In genomic region chr5:174533771-174534221, GRCh38 we compare ENCODE assay signal across 11 cellular contexts.
DNase-seq lines count a peak whose midpoint lies in the region; ATAC-seq and TF ChIP-seq lines count a peak whose summit lies in the region.
"Had no signal": no experiment of that assay in that cellular context is flagged by ENCODE, and none has a peak within 500 bp of the region (broad histone marks: within the 10 kb centered on the region; RNA-seq: fewer than 3 reads in every experiment).

No MANE protein-coding gene starts in this region.

- H3K27ac Mint-ChIP-seq in natural killer cell, result no peak overlapping the region
- H3K27ac Mint-ChIP-seq: activated T-helper 1 cell treated with anti-CD3 and anti-CD28 coated beads, Interleukin-12 subunit alpha, Interleukin-12 subunit beta, Interleukin-2, Interleukin-4 antibody, amounts not matched to agents 30 ng/mL and 10 ng/mL and 1 ng/mL, durations not matched to agents 14 hours and 24 hours and 36 hours had no signal

- peak; percentile 66 for DNase-seq in HT-29 (ENCODE audit: low spot score)
- peak; percentile 76 for DNase-seq in SW480 (ENCODE audit: low spot score)
- peak; percentile 92 for DNase-seq in fibroblast of villous mesenchyme (ENCODE audit: low read depth)
- no peak for DNase-seq in thoracic aorta (ENCODE audit: low spot score)
- DNase-seq in activated CD4-positive, CD25-positive, alpha-beta regulatory T cell (lab: John Stamatoyannopoulos, UW), result no peak
- DNase-seq in natural killer cell, result no peak
- no peak for DNase-seq in left lobe of liver (ENCODE audit: low spot score)
- DNase-seq: SHP77 had no signal

- H3K9me3 Mint-ChIP-seq in natural killer cell, result no peaks in the 10 kb centered on the region

- H3K4me3 ChIP-seq in fibroblast of villous mesenchyme (ENCODE audit: low read depth, low read length) (no peak overlapping the region), thoracic aorta (no peak overlapping the region)

- intact Hi-C loops in natural killer cell (cut with micrococcal nuclease), result no loop called here

- H3K27ac ChIP-seq in thoracic aorta, result peak overlapping the region; percentile 48 to 56
- H3K27ac ChIP-seq: KMS-11, neutrophil had no signal

- no peaks in the 10 kb centered on the region for H3K9me3 ChIP-seq in thoracic aorta
- H3K9me3 ChIP-seq: neutrophil had no signal

- H3K27me3 Mint-ChIP-seq in natural killer cell (ENCODE audit: low read depth in 2 of 2), result peaks cover 0 to 3% of the 10 kb centered on the region in 2 donors

- ATAC-seq in thoracic aorta (ENCODE audit: insufficient number of reproducible peaks, low FRiP score, low read depth) (no peak), natural killer cell (no peak), left lobe of liver (no peak)

- H3K4me3 Mint-ChIP-seq in natural killer cell, result no peak overlapping the region
- H3K4me3 Mint-ChIP-seq: activated T-helper 1 cell treated with anti-CD3 and anti-CD28 coated beads, Interleukin-12 subunit alpha, Interleukin-12 subunit beta, Interleukin-2, Interleukin-4 antibody, amounts not matched to agents 30 ng/mL and 10 ng/mL and 1 ng/mL, durations not matched to agents 14 hours and 24 hours and 36 hours had no signal

- peaks cover 10 to 20% of the 10 kb centered on the region in 2 donors for H3K4me1 ChIP-seq in thoracic aorta (ENCODE audit: control insufficient read depth in 1 of 2, low read depth in 2 of 2)

- no peaks in the 10 kb centered on the region for H3K36me3 Mint-ChIP-seq in natural killer cell

- no peaks in the 10 kb centered on the region for H3K27me3 ChIP-seq in thoracic aorta (replicated peaks; ENCODE audit: insufficient read depth)
- H3K27me3 ChIP-seq: neutrophil had no signal

- H3K4me1 Mint-ChIP-seq in natural killer cell, result no peaks in the 10 kb centered on the region

- no peak for TF ChIP-seq CTCF in fibroblast of villous mesenchyme (IDR thresholded peaks at IDR 0.05; ENCODE audit: insufficient read depth, low read depth, low read length)
- TF ChIP-seq CTCF in thoracic aorta (IDR thresholded peaks at IDR 0.05), result no peak
- TF ChIP-seq CTCF in natural killer cell (IDR thresholded peaks at IDR 0.05), result no peak

- H3K36me3 ChIP-seq in thoracic aorta, result no peaks in the 10 kb centered on the region
- H3K36me3 ChIP-seq: neutrophil had no signal

Comparison
In these comparisons a context has a peak if more than half of its experiments do, and no peak if none do; other contexts are left out.
1. DNase-seq: peak in HT-29 (single experiment), SW480 (single experiment) and fibroblast of villous mesenchyme (single experiment); none in thoracic aorta (single experiment), activated CD4-positive, CD25-positive, alpha-beta regulatory T cell (0 of 4), natural killer cell (single experiment) and left lobe of liver (single experiment).